In the genomic region with DNA sequence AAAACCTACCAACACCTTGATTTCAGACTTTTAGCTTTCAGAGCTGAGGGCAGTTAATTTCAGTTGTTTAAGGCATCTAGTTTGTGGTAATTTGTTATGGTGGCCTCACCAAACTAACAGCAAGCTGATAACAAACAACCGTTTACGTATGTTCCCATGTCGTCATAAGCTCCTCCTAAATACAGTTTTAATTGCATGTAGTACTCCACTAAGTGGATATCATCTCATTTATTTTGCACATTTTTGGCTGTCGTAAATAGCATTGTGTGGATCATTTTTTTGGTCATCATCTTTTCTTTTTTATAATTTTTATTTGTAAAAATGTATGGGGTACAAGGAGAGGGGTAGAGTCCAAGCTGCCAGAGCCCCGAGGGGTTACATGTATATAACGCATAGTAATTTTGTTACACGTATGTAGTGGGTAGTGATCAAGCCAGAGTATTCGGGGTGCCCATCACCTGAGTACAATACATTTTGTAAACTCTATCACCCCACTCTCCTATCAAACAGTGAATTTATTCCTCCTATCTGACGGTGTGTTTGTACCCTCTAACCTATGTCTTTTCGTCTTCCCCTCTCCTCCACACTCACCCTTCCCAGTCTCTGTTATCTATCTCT, we compare ENCODE assay signal across 34 cellular contexts.
"Had no signal": no experiment of that assay in that cellular context is flagged by ENCODE, and none has a peak within 500 bp of the region (broad histone marks: within the 10 kb centered on the region; RNA-seq: fewer than 3 reads in every experiment).

No MANE protein-coding gene starts in this region.

- DNase-seq: Karpas-422, Kasumi-1, MG63, MM.1S, MV-4-11, NCI-H1048, NCI-H1092, NCI-H1092 treated with DMSO at 0.1 percent for 48 hours, NCI-H1105, NCI-H1105 treated with DMSO at 0.1 percent for 48 hours, NCI-H1417, NCI-H1417 treated with DMSO at 0.1 percent for 48 hours, NCI-H1436, NCI-H1436 treated with DMSO at 0.1 percent for 48 hours, NCI-H146, NCI-H1694, NCI-H1694 treated with DMSO at 0.1 percent for 48 hours, NCI-H187, NCI-H187 treated with DMSO at 0.1 percent for 48 hours, NCI-H1930, NCI-H2029, NCI-H2029 treated with DMSO at 0.1 percent for 48 hours, NCI-H2081, NCI-H2081 treated with DMSO at 0.1 percent for 48 hours, NCI-H2107, NCI-H2171, NCI-H2171 treated with DMSO at 0.1 percent for 48 hours, NCI-H2227 treated with DMSO at 0.1 percent for 48 hours, NCI-H226, NCI-H345, NCI-H446, NCI-H446 treated with DMSO at 0.1 percent for 48 hours, NCI-H510A, NCI-H510A treated with DMSO at 0.1 percent for 48 hours had no signal

- H3K36me3 ChIP-seq: MG63 had no signal

- H3K4me3 ChIP-seq: MG63 had no signal

- H3K9me3 ChIP-seq: MG63 had no signal

- H3K27me3 ChIP-seq: MG63 had no signal
